ENCODE assay signal across 8 cellular contexts in genomic region chr5:93580387-93581100, GRCh38. TPM values are rescaled to one million over a fixed set of nuclear protein-coding genes. Genes with fewer than 3 reads are reported as not detected.
DNase-seq lines count a peak whose midpoint lies in the region; ATAC-seq and TF ChIP-seq lines count a peak whose summit lies in the region.

No MANE protein-coding gene starts in this region.

- peak overlapping the region; percentile 79 for H3K4me3 Mint-ChIP-seq in activated CD4-positive, alpha-beta T cell treated with anti-CD3 and anti-CD28 coated beads, Interleukin-2, amount 10 ng/mL, durations not matched to agents 24 days and 14 days
- H3K4me3 Mint-ChIP-seq in T-cell, result peak overlapping the region in 2 of 3 donors; percentile 69 to 76
- no peak overlapping the region for H3K4me3 Mint-ChIP-seq in stimulated activated naive CD8-positive, alpha-beta T cell treated with anti-CD3 and anti-CD28 coated beads, Interleukin-15, amount 100 ng/mL, for 72 hours

- ATAC-seq in T-cell (replicated peaks in 1 of 4), result peak in 1 of 4 experiments; percentile 28
- ATAC-seq in gastroesophageal sphincter, result no peak
- ATAC-seq in GM21360 (IDR thresholded peaks at IDR 0.05; ENCODE audit: unreplicated experiment), result no peak
- no peak for ATAC-seq in stimulated activated naive CD8-positive, alpha-beta T cell treated with anti-CD3 and anti-CD28 coated beads, Interleukin-15, amount 100 ng/mL, for 72 hours

- no peaks in the 10 kb centered on the region for H3K9me3 ChIP-seq in gastroesophageal sphincter

- no peak for TF ChIP-seq POLR2A in gastroesophageal sphincter (IDR thresholded peaks at IDR 0.05)

- H3K27ac ChIP-seq in gastroesophageal sphincter, result peak overlapping the region; percentile 48 to 91 (median 82)

- POLR2A ChIA-PET in T-cell (lab: Charles Lee), result no interaction called here

- H3K36me3 ChIP-seq in gastroesophageal sphincter, result no peaks in the 10 kb centered on the region

- peaks cover 11% of the 10 kb centered on the region for H3K4me1 Mint-ChIP-seq in activated CD4-positive, alpha-beta T cell treated with anti-CD3 and anti-CD28 coated beads, Interleukin-2, amount 10 ng/mL, durations not matched to agents 24 days and 14 days
- H3K4me1 Mint-ChIP-seq in T-cell, result peaks cover 22 to 28% (median 28%) of the 10 kb centered on the region in 3 donors
- peaks cover 37% of the 10 kb centered on the region for H3K4me1 Mint-ChIP-seq in stimulated activated naive CD8-positive, alpha-beta T cell treated with anti-CD3 and anti-CD28 coated beads, Interleukin-15, amount 100 ng/mL, for 72 hours

- H3K4me1 ChIP-seq in gastroesophageal sphincter, result peaks cover 0 to 59% (median 9%) of the 10 kb centered on the region in 3 donors

- WGBS in gastroesophageal sphincter (ENCODE audit: low coverage in 1 of 2), 2 donors, result 0 to 2% methylated on average over 10 to 28 of the region's 49 CpGs

- peak; percentile 67 for DNase-seq in activated CD4-positive, alpha-beta T cell treated with anti-CD3 and anti-CD28 coated beads, Interleukin-2, amount 10 ng/mL, durations not matched to agents 24 days and 14 days
- DNase-seq in activated CD4-positive, alpha-beta T cell treated with anti-CD3 and anti-CD28 coated beads, Interleukin-2, amount 50 U/mL, for 1 hour, result no peak
- DNase-seq in T-cell, result no peak
- no peak for DNase-seq in retinal pigment epithelial cell (ENCODE audit: low read depth)
- DNase-seq in NCI-H69 (lab: John Stamatoyannopoulos, UW), result no peak
- no peak for DNase-seq in stimulated activated naive CD8-positive, alpha-beta T cell treated with anti-CD3 and anti-CD28 coated beads, Interleukin-15, amount 100 ng/mL, for 72 hours

- TF ChIP-seq CTCF in gastroesophageal sphincter (IDR thresholded peaks at IDR 0.05), result no peak
- no peak for TF ChIP-seq CTCF in retinal pigment epithelial cell (conservative IDR thresholded peaks at IDR 0.05; ENCODE audit: low read depth, low read length)

- H3K4me3 ChIP-seq in gastroesophageal sphincter, result peak overlapping the region; percentile 54 to 74
- peak overlapping the region; percentile 93 for H3K4me3 ChIP-seq in retinal pigment epithelial cell (ENCODE audit: low read length)

- H3K27me3 Mint-ChIP-seq in activated CD4-positive, alpha-beta T cell treated with anti-CD3 and anti-CD28 coated beads, Interleukin-2, amount 10 ng/mL, durations not matched to agents 24 days and 14 days, result peaks cover 44% of the 10 kb centered on the region
- peaks cover 44 to 46% of the 10 kb centered on the region in 2 donors for H3K27me3 Mint-ChIP-seq in T-cell
- H3K27me3 Mint-ChIP-seq in stimulated activated naive CD8-positive, alpha-beta T cell treated with anti-CD3 and anti-CD28 coated beads, Interleukin-15, amount 100 ng/mL, for 72 hours, result peaks cover 3% of the 10 kb centered on the region

- peak overlapping the region; percentile 37 for H3K27ac Mint-ChIP-seq in activated CD4-positive, alpha-beta T cell treated with anti-CD3 and anti-CD28 coated beads, Interleukin-2, amount 10 ng/mL, durations not matched to agents 24 days and 14 days
- H3K27ac Mint-ChIP-seq in T-cell, result no peak overlapping the region
- no peak overlapping the region for H3K27ac Mint-ChIP-seq in stimulated activated naive CD8-positive, alpha-beta T cell treated with anti-CD3 and anti-CD28 coated beads, Interleukin-15, amount 100 ng/mL, for 72 hours

- no peak for TF ChIP-seq EP300 in gastroesophageal sphincter (IDR thresholded peaks at IDR 0.05)

- CTCF ChIA-PET in T-cell (lab: Charles Lee), result interaction anchor here in 1 of 2 donors (0.6 to 1.1 kb wide), 2 partner anchors 219 to 220 kb away, joined by 3 read pairs; no protein-coding TSS in a partner anchor

- intact Hi-C loops in activated CD4-positive, alpha-beta T cell treated with anti-CD3 and anti-CD28 coated beads, Interleukin-2, amount 10 ng/mL, durations not matched to agents 24 days and 14 days (cut with micrococcal nuclease), result loop anchor here (1.0 to 5.0 kb wide), 5 partner anchors 26 to 1272 kb away; no protein-coding TSS in a partner anchor

- no peaks in the 10 kb centered on the region for H3K36me3 Mint-ChIP-seq in activated CD4-positive, alpha-beta T cell treated with anti-CD3 and anti-CD28 coated beads, Interleukin-2, amount 10 ng/mL, durations not matched to agents 24 days and 14 days (ENCODE audit: low read depth)
- no peaks in the 10 kb centered on the region for H3K36me3 Mint-ChIP-seq in T-cell

- no peaks in the 10 kb centered on the region for H3K9me3 Mint-ChIP-seq in activated CD4-positive, alpha-beta T cell treated with anti-CD3 and anti-CD28 coated beads, Interleukin-2, amount 10 ng/mL, durations not matched to agents 24 days and 14 days
- H3K9me3 Mint-ChIP-seq in T-cell, result no peaks in the 10 kb centered on the region
- H3K9me3 Mint-ChIP-seq in stimulated activated naive CD8-positive, alpha-beta T cell treated with anti-CD3 and anti-CD28 coated beads, Interleukin-15, amount 100 ng/mL, for 72 hours, result no peaks in the 10 kb centered on the region

- peaks cover 8% of the 10 kb centered on the region for H3K27me3 ChIP-seq in gastroesophageal sphincter

RNA-seq across cellular contexts. Expression of gene NR2F1-AS1, which starts 0.5 kb away (rescaled TPM):
- not detected in 2 replicates for total RNA-seq in activated CD4-positive, alpha-beta T cell treated with anti-CD3 and anti-CD28 coated beads, Interleukin-2, amount 10 ng/mL, durations not matched to agents 24 days and 14 days
- total RNA-seq in T-cell (not detected), gastroesophageal sphincter (10 to 100 TPM in 2 of 4 donors, 1 to 10 TPM in 2; 6.0 to 48.1 (median 14.4) TPM)

RNA-seq across cellular contexts. Expression of gene NR2F1, which starts 2.5 kb away (rescaled TPM):
- not detected in 2 replicates for total RNA-seq in activated CD4-positive, alpha-beta T cell treated with anti-CD3 and anti-CD28 coated beads, Interleukin-2, amount 10 ng/mL, durations not matched to agents 24 days and 14 days
- under 1 TPM in 3 of 5 donors, not detected in 2; 0.25 to 0.67 (median 0.33) TPM for total RNA-seq in T-cell
- total RNA-seq in gastroesophageal sphincter, result 100 to 1,000 TPM in 1 of 4 donors, 10 to 100 TPM in 3; 29.4 to 111 (median 37.8) TPM

Comparison
In these comparisons a context has a peak if more than half of its experiments do, and no peak if none do; other contexts are left out.
1. H3K4me3 Mint-ChIP-seq: peak in activated CD4-positive, alpha-beta T cell treated with anti-CD3 and anti-CD28 coated beads, Interleukin-2, amount 10 ng/mL, durations not matched to agents 24 days and 14 days (single experiment) and T-cell (2 of 3); none in stimulated activated naive CD8-positive, alpha-beta T cell treated with anti-CD3 and anti-CD28 coated beads, Interleukin-15, amount 100 ng/mL, for 72 hours (0 of 2).
2. RNA of gene NR2F1, which starts 2.5 kb away (total RNA-seq): 29.4 to 111 TPM in gastroesophageal sphincter; 0.25 to 0.67 TPM in T-cell and not detected in activated CD4-positive, alpha-beta T cell treated with anti-CD3 and anti-CD28 coated beads, Interleukin-2, amount 10 ng/mL, durations not matched to agents 24 days and 14 days; every median in the first group is over 10 times any median in the second.